Comparison of ENCODE assay signal across 35 cellular contexts in genomic region chr10:124433461-124433860, GRCh38. TPM values are rescaled to one million over a fixed set of nuclear protein-coding genes. Genes with fewer than 3 reads are reported as not detected.
"Had no signal": no experiment of that assay in that cellular context is flagged by ENCODE, and none has a peak within 500 bp of the region (broad histone marks: within the 10 kb centered on the region; RNA-seq: fewer than 3 reads in every experiment).

No MANE protein-coding gene starts in this region.

- H3K4me3 ChIP-seq: MG63 had no signal

- H3K4me2 ChIP-seq: KMS-11 had no signal

- H3K27me3 ChIP-seq: MG63 had no signal

- DNase-seq: Karpas-422, Kasumi-1, MG63, MM.1S, MV-4-11, NCI-H1048, NCI-H1092, NCI-H1092 treated with DMSO at 0.1 percent for 48 hours, NCI-H1105, NCI-H1105 treated with DMSO at 0.1 percent for 48 hours, NCI-H1417, NCI-H1417 treated with DMSO at 0.1 percent for 48 hours, NCI-H1436, NCI-H1436 treated with DMSO at 0.1 percent for 48 hours, NCI-H146, NCI-H1694, NCI-H1694 treated with DMSO at 0.1 percent for 48 hours, NCI-H187, NCI-H187 treated with DMSO at 0.1 percent for 48 hours, NCI-H1930, NCI-H2029, NCI-H2029 treated with DMSO at 0.1 percent for 48 hours, NCI-H2081, NCI-H2081 treated with DMSO at 0.1 percent for 48 hours, NCI-H2107, NCI-H2171, NCI-H2171 treated with DMSO at 0.1 percent for 48 hours, NCI-H2227 treated with DMSO at 0.1 percent for 48 hours, NCI-H226, NCI-H345, NCI-H446, NCI-H446 treated with DMSO at 0.1 percent for 48 hours, NCI-H510A had no signal

- H3K9ac ChIP-seq: KMS-11 had no signal

- H3K9me3 ChIP-seq: MG63 had no signal

- H3K36me3 ChIP-seq: MG63 had no signal

- H3K27ac ChIP-seq: KMS-11 had no signal

RNA-seq across cellular contexts. Expression of gene NKX1-2, which starts 16.4 kb away (rescaled TPM):
- total RNA-seq: LHCN-M2 had no signal
